In the genomic region with DNA sequence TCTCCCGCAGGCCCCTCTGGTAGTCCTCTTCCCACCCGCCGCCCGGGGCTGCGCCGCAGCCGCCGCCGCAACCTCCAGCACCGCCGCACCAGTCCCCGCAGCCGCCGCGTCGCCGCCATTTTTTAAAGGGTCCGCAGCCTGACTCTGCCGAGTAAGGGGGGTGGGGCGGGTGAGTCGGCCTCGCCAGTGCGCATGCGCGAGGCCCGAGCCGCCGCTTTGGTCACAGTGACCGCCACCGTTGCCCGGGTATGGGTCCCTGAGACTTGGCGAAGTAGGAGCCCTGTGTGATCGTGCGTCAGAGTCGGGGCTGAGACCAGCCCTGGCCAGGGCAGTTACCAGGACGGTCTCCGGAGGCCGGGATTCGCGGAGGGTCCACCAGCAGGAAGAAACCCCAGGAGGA, we compare ENCODE assay signal across 8 cellular contexts.
DNase-seq lines count a peak whose midpoint lies in the region; ATAC-seq and TF ChIP-seq lines count a peak whose summit lies in the region.
"Not testable (repeated sequence)": the region's sequence is repeated elsewhere in the genome, so short reads cannot be mapped to it uniquely, and the experiment has no call there.

No MANE protein-coding gene starts in this region.

- DNase-seq in A673 (ENCODE audit: low spot score), result peak; percentile 65
- peak; percentile 10 to 84 for DNase-seq in NCI-H526 (lab: John Stamatoyannopoulos, UW)
- DNase-seq in activated CD4-positive, CD25-positive, alpha-beta regulatory T cell treated with anti-CD3 and anti-CD28 coated beads, Interleukin-2, amount 50 U/mL, for 16 hours (ENCODE audit: low read depth, low spot score), result peak; percentile 67
- DNase-seq in amniotic stem cell (lab: John Stamatoyannopoulos, UW), result peak; percentile 11
- DNase-seq in globus pallidus (ENCODE audit: low spot score), result peak; percentile 82
- DNase-seq in naive thymus-derived CD4-positive, alpha-beta T cell, result peak; percentile 58 to 86 (median 81)
- DNase-seq in stimulated activated CD4-positive, alpha-beta T cell treated with anti-CD3 and anti-CD28 coated beads, Interleukin-4, amount 100 ng/mL, for 48 hours (ENCODE audit: low read depth in 2 of 2), result peak; percentile 72 to 80

- H3K27me3 Mint-ChIP-seq in naive thymus-derived CD4-positive, alpha-beta T cell, result not testable (repeated sequence)

- POLR2A ChIA-PET in A673 (lab: Charles Lee; ENCODE audit: low non-redundant PET); HEK293 (lab: Yijun Ruan, JAX); naive thymus-derived CD4-positive, alpha-beta T cell (lab: Charles Lee): not testable (repeated sequence)

- not testable (repeated sequence) for H3K4me1 ChIP-seq in A673 (ENCODE audit: insufficient read depth, low read length, poor library complexity, severe bottlenecking); HEK293 (ENCODE audit: control insufficient read depth, insufficient read depth, low read length); naive thymus-derived CD4-positive, alpha-beta T cell (ENCODE audit: control insufficient read depth in 2 of 2, insufficient read depth in 2 of 2, low read length in 2 of 2)

- H3K4me1 Mint-ChIP-seq in naive thymus-derived CD4-positive, alpha-beta T cell, result not testable (repeated sequence)

- not testable (repeated sequence) for ATAC-seq in naive thymus-derived CD4-positive, alpha-beta T cell

- intact Hi-C loops in A673 (cut with micrococcal nuclease; ENCODE audit: unreplicated experiment); naive thymus-derived CD4-positive, alpha-beta T cell (cut with micrococcal nuclease): not testable (repeated sequence)

- H3K9me3 ChIP-seq in A673 (ENCODE audit: low read depth, low read length, poor library complexity, severe bottlenecking); HEK293 (ENCODE audit: control insufficient read depth, insufficient read depth, low read depth, low read length); naive thymus-derived CD4-positive, alpha-beta T cell (ENCODE audit: control insufficient read depth in 2 of 3, low read length in 3 of 3): not testable (repeated sequence)

- peak overlapping the region; percentile 88 to 100 (median 95) for H3K4me3 Mint-ChIP-seq in naive thymus-derived CD4-positive, alpha-beta T cell

- H3K9me3 Mint-ChIP-seq in naive thymus-derived CD4-positive, alpha-beta T cell, result not testable (repeated sequence)

- not testable (repeated sequence) for H3K27me3 ChIP-seq in A673 (replicated peaks; ENCODE audit: insufficient read depth, low read depth, low read length, poor library complexity); naive thymus-derived CD4-positive, alpha-beta T cell (ENCODE audit: control insufficient read depth in 2 of 2, insufficient read depth in 2 of 2, low read length in 2 of 2)

- H3K4me3 ChIP-seq in A673 (ENCODE audit: low read depth, low read length, poor library complexity, severe bottlenecking) (peak overlapping the region; percentile 48), HEK293 (ENCODE audit: low read depth, low read length) (peak overlapping the region; percentile 46)
- H3K4me3 ChIP-seq in naive thymus-derived CD4-positive, alpha-beta T cell (ENCODE audit: low read length), result peak overlapping the region; percentile 66

- not testable (repeated sequence) for H3K36me3 Mint-ChIP-seq in naive thymus-derived CD4-positive, alpha-beta T cell

- H3K27ac ChIP-seq in A673 (ENCODE audit: low read depth, low read length, poor library complexity, severe bottlenecking), result not testable (repeated sequence)
- peak overlapping the region; percentile 24; the same call in 1 of the 2 replicates for H3K27ac ChIP-seq in HEK293 (ENCODE audit: extremely low read depth, low read depth, low read length)
- H3K27ac ChIP-seq in naive thymus-derived CD4-positive, alpha-beta T cell (ENCODE audit: low read depth, low read length), result peak overlapping the region; percentile 65

- not testable (repeated sequence) for BruUV-seq in A673 (replicated peaks; lab: Mats Ljungman, UMichigan)

- H3K36me3 ChIP-seq in A673 (ENCODE audit: insufficient read depth, low read length, poor library complexity, severe bottlenecking); HEK293 (ENCODE audit: control insufficient read depth in 2 of 2, insufficient read depth in 1 of 2, low read length in 2 of 2); naive thymus-derived CD4-positive, alpha-beta T cell (ENCODE audit: control insufficient read depth in 2 of 3, insufficient read depth in 3 of 3, low read length in 3 of 3): not testable (repeated sequence)

- CTCF ChIA-PET in A673 (lab: Charles Lee); HEK293 (lab: Yijun Ruan, JAX); naive thymus-derived CD4-positive, alpha-beta T cell (lab: Charles Lee): not testable (repeated sequence)

- not testable (repeated sequence) for TF ChIP-seq CTCF in A673 (conservative IDR thresholded peaks at IDR 0.05; ENCODE audit: low read depth, low read length); HEK293 (tag by site-specific recombination; IDR thresholded peaks at IDR 0.05)

- peak overlapping the region in 8 of 9 donors; percentile 92 to 99 (median 94) for H3K27ac Mint-ChIP-seq in naive thymus-derived CD4-positive, alpha-beta T cell

TF ChIP-seq in HEK293, 187 proteins besides CTCF, POLR2A, EP300 and RAD21:
- TF ChIP-seq ZBTB20 (tag by site-specific recombination; IDR thresholded peaks at IDR 0.05), result peak; percentile 46; the same call in 1 of the 2 replicates

Comparison
In these comparisons a context has a peak if more than half of its experiments do, and no peak if none do; other contexts are left out.
1. DNase-seq: peak in every context shown above with its lines; median percentile 82 in globus pallidus; 81 in naive thymus-derived CD4-positive, alpha-beta T cell; 76 in stimulated activated CD4-positive, alpha-beta T cell treated with anti-CD3 and anti-CD28 coated beads, Interleukin-4, amount 100 ng/mL, for 48 hours; 67 in activated CD4-positive, CD25-positive, alpha-beta regulatory T cell treated with anti-CD3 and anti-CD28 coated beads, Interleukin-2, amount 50 U/mL, for 16 hours; 65 in A673; 47 in NCI-H526; 11 in amniotic stem cell.